8 cellular contexts compared by ENCODE assay signal in the genomic region with DNA sequence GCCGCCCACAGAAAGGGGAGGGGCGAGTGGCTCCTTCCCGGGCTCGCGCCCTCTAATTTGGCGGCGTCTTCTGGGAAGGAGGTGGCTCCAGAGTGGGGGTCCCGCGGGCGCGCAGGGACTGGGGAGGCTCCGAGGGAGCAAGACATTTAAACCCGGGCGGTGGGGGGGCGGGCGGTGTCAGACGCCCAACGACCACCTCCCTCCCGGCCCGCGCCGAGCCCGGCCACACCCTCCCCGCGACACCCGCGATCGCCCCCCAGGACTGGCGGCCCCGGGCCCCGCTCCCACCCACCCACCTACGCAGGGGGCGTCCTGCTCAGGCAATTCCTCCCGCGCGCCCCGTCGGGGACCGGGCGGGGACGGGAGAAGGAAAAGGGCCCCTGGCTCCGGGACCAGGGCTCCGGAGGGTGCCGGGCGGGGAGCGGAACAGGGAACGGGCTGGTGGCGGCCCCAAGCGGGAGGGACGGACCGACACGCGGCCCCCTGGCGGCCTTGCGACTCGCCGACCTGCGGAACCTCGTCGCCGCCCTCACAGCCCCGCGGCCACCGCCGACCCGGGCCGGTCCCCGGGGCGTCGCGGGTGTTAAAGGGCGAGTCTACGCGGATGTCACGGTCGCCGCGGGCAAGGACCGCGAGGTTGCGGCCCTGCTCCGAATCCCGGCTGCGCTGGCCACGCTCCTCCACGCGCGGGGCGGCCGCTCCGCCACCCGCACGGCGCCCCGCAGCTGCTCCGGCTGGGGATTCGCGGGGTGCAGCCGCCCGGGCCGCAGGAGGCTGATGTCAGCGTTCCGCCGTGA.
DNase-seq lines count a peak whose midpoint lies in the region; ATAC-seq and TF ChIP-seq lines count a peak whose summit lies in the region.

No MANE protein-coding gene starts in this region.

- H3K4me1 Mint-ChIP-seq in effector memory CD8-positive, alpha-beta T cell (ENCODE audit: low read depth in 2 of 2): peaks cover 2 to 3% of the 10 kb centered on the region in 2 donors

- no peaks in the 10 kb centered on the region for H3K36me3 ChIP-seq in fibroblast of lung (ENCODE audit: control insufficient read depth, insufficient read depth, low read length)
- H3K36me3 ChIP-seq in psoas muscle (ENCODE audit: insufficient read depth in 1 of 2, low read depth in 1 of 2): no peaks in the 10 kb centered on the region

- intact Hi-C loops in psoas muscle (cut with DNase I): no loop called here

- H4K20me1 ChIP-seq in fibroblast of lung (ENCODE audit: control insufficient read depth, extremely low read depth, insufficient read depth, low read length): no peaks in the 10 kb centered on the region

- H3K9me3 ChIP-seq in fibroblast of lung (ENCODE audit: control insufficient read depth, insufficient read depth, low read depth, low read length) (no peaks in the 10 kb centered on the region), psoas muscle (no peaks in the 10 kb centered on the region)

- peaks cover 0 to 3% of the 10 kb centered on the region in 2 donors for H3K9me3 Mint-ChIP-seq in effector memory CD8-positive, alpha-beta T cell

- H3K27ac Mint-ChIP-seq in effector memory CD8-positive, alpha-beta T cell: no peak overlapping the region

- no peaks in the 10 kb centered on the region for H3K36me3 Mint-ChIP-seq in effector memory CD8-positive, alpha-beta T cell (ENCODE audit: insufficient read depth)

- peak overlapping the region in 1 of 2 donors; percentile 19 for H3K4me3 Mint-ChIP-seq in effector memory CD8-positive, alpha-beta T cell

- H3K4me1 ChIP-seq in fibroblast of lung (ENCODE audit: control insufficient read depth, extremely low read depth, insufficient read depth, low read length) (no peaks in the 10 kb centered on the region), psoas muscle (no peaks in the 10 kb centered on the region)

- H3K4me3 ChIP-seq in fibroblast of lung (replicated peaks in 1 of 4; ENCODE audit: control extremely low read depth in 1 of 4, insufficient read depth in 1 of 4, low read depth in 3 of 4, low read length in 4 of 4) (peak overlapping the region in 3 of 4 experiments; percentile 17 to 41 (median 33)), psoas muscle (peak overlapping the region; percentile 22)

- peak overlapping the region; percentile 60 for H3K4me2 ChIP-seq in fibroblast of lung (ENCODE audit: extremely low read depth, insufficient read depth, low read length)

- H3K79me2 ChIP-seq in fibroblast of lung (ENCODE audit: control insufficient read depth, insufficient read depth, low read length): no peaks in the 10 kb centered on the region

- H3K27ac ChIP-seq in RWPE1: no peak overlapping the region
- H3K27ac ChIP-seq in fibroblast of lung (ENCODE audit: insufficient read depth, low read length): no peak overlapping the region
- H3K27ac ChIP-seq in psoas muscle: no peak overlapping the region

- CTCF ChIA-PET in RWPE1 (lab: Yijun Ruan, JAX): interaction anchor here (0.6 kb wide), 2 partner anchors 178 to 185 kb away, joined by 4 to 5 read pairs; no protein-coding TSS in a partner anchor

- ATAC-seq in psoas muscle (no peak), HG03432 (IDR thresholded peaks at IDR 0.05; ENCODE audit: unreplicated experiment) (no peak)
- no peak for ATAC-seq in effector memory CD8-positive, alpha-beta T cell (replicated peaks)

- no peak overlapping the region for H3K9ac ChIP-seq in fibroblast of lung (ENCODE audit: insufficient read depth, low read length)

- peaks cover 26% of the 10 kb centered on the region for H3K27me3 ChIP-seq in fibroblast of lung (ENCODE audit: control insufficient read depth, insufficient read depth, low read length)
- H3K27me3 ChIP-seq in psoas muscle (ENCODE audit: insufficient read depth in 3 of 3, low read length in 2 of 3): peaks cover 0 to 29% (median 13%) of the 10 kb centered on the region in 3 donors

- DNase-seq in GM03348 (ENCODE audit: low spot score): peak; percentile 46
- DNase-seq in RWPE1 (ENCODE audit: low spot score): no peak
- DNase-seq in fibroblast of lung (ENCODE audit: low read depth in 2 of 2): peak in 1 of 2 donors; percentile 11
- DNase-seq in psoas muscle: no peak
- no peak for DNase-seq in effector memory CD8-positive, alpha-beta T cell
- DNase-seq in hypothalamus (lab: John Stamatoyannopoulos, UW): no peak
- DNase-seq in inferior parietal cortex (ENCODE audit: extremely low spot score): no peak

- 2 to 5% (median 2%) methylated on average over 46 to 104 of the region's 104 CpGs for WGBS in psoas muscle, 3 donors

- no peak overlapping the region for H2AFZ ChIP-seq in fibroblast of lung (ENCODE audit: low read length)

- TF ChIP-seq CTCF in RWPE1 (conservative IDR thresholded peaks at IDR 0.05; ENCODE audit: low read depth) (peak; percentile 21; the same call in 1 of the 2 replicates), fibroblast of lung (conservative IDR thresholded peaks at IDR 0.05 in 1 of 2, IDR thresholded peaks at IDR 0.05 in 1 of 2; ENCODE audit: low read depth in 1 of 2, low read length in 2 of 2) (peak; percentile 4 to 15), psoas muscle (IDR thresholded peaks at IDR 0.05) (no peak)

- peaks cover 24 to 41% of the 10 kb centered on the region in 2 donors for H3K27me3 Mint-ChIP-seq in effector memory CD8-positive, alpha-beta T cell

- POLR2A ChIA-PET in RWPE1 (lab: Yijun Ruan, JAX; ENCODE audit: low non-redundant PET): interaction anchor here (0.6 kb wide), 1 partner anchor 181 kb away, joined by 10 read pairs; no protein-coding TSS in a partner anchor
